In the genomic region with DNA sequence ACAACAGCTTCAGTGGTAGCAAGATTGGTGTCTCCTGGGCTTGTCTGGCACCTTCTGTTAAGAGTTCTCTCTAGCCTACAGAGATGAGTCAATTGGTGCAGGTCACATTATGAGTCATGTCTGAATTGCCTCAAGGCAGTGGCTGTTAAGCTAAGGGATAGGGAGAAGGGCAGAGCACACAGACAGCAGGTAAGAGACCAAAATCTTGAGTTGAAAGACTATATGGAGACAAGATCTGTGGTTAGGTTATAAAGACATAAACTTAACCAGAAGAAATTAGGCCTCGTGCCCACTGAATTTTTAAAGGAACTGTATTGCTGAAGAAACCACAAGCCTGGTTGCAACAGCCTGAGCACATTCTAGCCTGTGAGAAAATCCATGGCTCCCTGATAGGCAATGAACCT, we compare ENCODE assay signal across 8 cellular contexts. TPM values are rescaled to one million over a fixed set of nuclear protein-coding genes. Genes with fewer than 3 reads are reported as not detected.
DNase-seq lines count a peak whose midpoint lies in the region; ATAC-seq, FAIRE-seq and TF ChIP-seq lines count a peak whose summit lies in the region.

No MANE protein-coding gene starts in this region.

- peak; percentile 67 to 90; a peak in 3 of 4 replicates for TF ChIP-seq EP300 in GM12878 (IDR thresholded peaks at IDR 0.05; ENCODE audit: borderline replicate concordance in 1 of 2, control insufficient read depth in 1 of 2, low read depth in 2 of 2, low read length in 2 of 2)

- peaks cover 5 to 18% of the 10 kb centered on the region in 2 experiments for H3K36me3 ChIP-seq in GM12878 (ENCODE audit: control insufficient read depth in 2 of 2, insufficient read depth in 2 of 2, low read length in 1 of 2)

- peak overlapping the region; percentile 34 for H3K4me2 ChIP-seq in GM12878 (ENCODE audit: control insufficient read depth, insufficient read depth)

- ATAC-seq in activated CD4-positive, alpha-beta T cell treated with anti-CD3 and anti-CD28 coated beads for 36 hours = peak; percentile 99
- ATAC-seq in HG02852 (IDR thresholded peaks at IDR 0.05; ENCODE audit: unreplicated experiment) = peak; percentile 100
- peak; percentile 100 for ATAC-seq in GM12878

- H3K4me3 ChIP-seq in GM12878 (no peak overlapping the region), coronary artery (no peak overlapping the region)

- 7% methylated on average over 1 of the region's 1 CpG for WGBS in GM12878 (ENCODE audit: insufficient coverage, insufficient replicate concordance, low lambda C conversion rate, missing lambda C conversion rate)

- BruUV-seq in GM12878 (replicated peaks; lab: Mats Ljungman, UMichigan) = no TSS peak

- in situ Hi-C loops in GM12878 (cut with MboI) = loop anchor here (10.0 kb wide), 1 partner anchor 989 kb away; a partner anchor contains a TSS

- TF ChIP-seq CTCF in GM12878 (IDR thresholded peaks at IDR 0.05 in 2 of 3, conservative IDR thresholded peaks at IDR 0.05 in 1 of 3; ENCODE audit: control insufficient read depth in 2 of 3, extremely low read depth in 1 of 3, insufficient read depth in 1 of 3, low read depth in 3 of 3, low read length in 3 of 3) = no peak
- no peak for TF ChIP-seq CTCF in coronary artery (IDR thresholded peaks at IDR 0.05)

- no peaks in the 10 kb centered on the region for H3K9me3 Mint-ChIP-seq in activated CD4-positive, alpha-beta T cell treated with anti-CD3 and anti-CD28 coated beads for 36 hours (ENCODE audit: low read depth)

- SMC1A ChIA-PET in GM12878 (lab: Charles Lee; ENCODE audit: uncharacterized antibody, unreplicated experiment) = interaction anchor here (0.6 to 2.2 kb wide), 15 partner anchors 9 to 145 kb away, joined by 3 to 9 read pairs (median 5); a partner anchor contains a TSS

- H3K4me3 Mint-ChIP-seq in activated CD4-positive, alpha-beta T cell treated with anti-CD3 and anti-CD28 coated beads for 36 hours = no peak overlapping the region

- H3K27me3 Mint-ChIP-seq in activated CD4-positive, alpha-beta T cell treated with anti-CD3 and anti-CD28 coated beads for 36 hours = no peaks in the 10 kb centered on the region

- peak; percentile 95 for FAIRE-seq in GM12878 (lab: Jason Lieb, UNC)

- no peak overlapping the region; the same call in 1 of the 2 replicates for H3K27ac ChIP-seq in GM12878 (ENCODE audit: control insufficient read depth, insufficient read depth)
- H3K27ac ChIP-seq in coronary artery = no peak overlapping the region

- no peaks in the 10 kb centered on the region for H3K27me3 ChIP-seq in GM12878 (replicated peaks in 1 of 2; ENCODE audit: control insufficient read depth in 2 of 2, insufficient read depth in 2 of 2, low read length in 1 of 2)

- H3K9ac ChIP-seq in GM12878 (ENCODE audit: control insufficient read depth, insufficient read depth, low read length) = no peak overlapping the region

- POLR2A ChIA-PET in activated CD4-positive, alpha-beta T cell treated with anti-CD3 and anti-CD28 coated beads for 36 hours (lab: Charles Lee) = interaction anchor here (0.6 to 1.8 kb wide), 4 partner anchors 19 to 673 kb away, joined by 3 to 8 read pairs (median 5); a partner anchor contains a TSS
- POLR2A ChIA-PET in GM12878 (lab: Charles Lee) = interaction anchor here (0.7 to 1.4 kb wide), 5 partner anchors 19 to 162 kb away, joined by 3 to 4 read pairs (median 3); a partner anchor contains a TSS

- no peak overlapping the region for H3K27ac Mint-ChIP-seq in activated CD4-positive, alpha-beta T cell treated with anti-CD3 and anti-CD28 coated beads for 36 hours

- DNase-seq in activated CD4-positive, alpha-beta T cell treated with anti-CD3 and anti-CD28 coated beads for 36 hours = peak; percentile 67
- DNase-seq in activated CD4-positive, alpha-beta T cell treated with anti-CD3 and anti-CD28 coated beads for 1 hour = no peak
- DNase-seq in NOMO-1 treated with dmso at 0.1 percent for 144 hours (lab: John Stamatoyannopoulos, UW; ENCODE audit: unreplicated experiment) (peak; percentile 74), GM12878 (ENCODE audit: low read depth, low spot score) (peak; percentile 79), putamen (ENCODE audit: low spot score) (no peak), coronary artery (ENCODE audit: low spot score) (no peak)
- peak; percentile 7 to 36 for DNase-seq in stimulated activated CD4-positive, alpha-beta T cell treated with anti-CD3 and anti-CD28 coated beads, Interleukin-4, amount 100 ng/mL, for 4 hours

- H3K36me3 Mint-ChIP-seq in activated CD4-positive, alpha-beta T cell treated with anti-CD3 and anti-CD28 coated beads for 36 hours (ENCODE audit: low read depth) = peaks cover 60% of the 10 kb centered on the region

- RAD21 ChIA-PET in GM12878 (lab: Charles Lee; ENCODE audit: unreplicated experiment) = interaction anchor here (0.9 to 2.1 kb wide), 10 partner anchors 11 to 145 kb away, joined by 3 to 7 read pairs (median 3); a partner anchor contains a TSS

- TF ChIP-seq POLR2A in GM12878 (IDR thresholded peaks at IDR 0.05; ENCODE audit: low read depth, low read length) = no peak

- intact Hi-C loops in activated CD4-positive, alpha-beta T cell treated with anti-CD3 and anti-CD28 coated beads for 36 hours (cut with DNase I, micrococcal nuclease) = loop anchor here (1.0 to 5.0 kb wide), 10 partner anchors 19 to 432 kb away; a partner anchor contains a TSS
- intact Hi-C loops in GM12878 (cut with micrococcal nuclease; ENCODE audit: unreplicated experiment) = loop anchor here (2.0 to 10.0 kb wide), 2 partner anchors 75 to 139 kb away; no protein-coding TSS in a partner anchor

- peaks cover 6% of the 10 kb centered on the region for H3K4me1 ChIP-seq in GM12878 (ENCODE audit: control insufficient read depth, insufficient read depth, low read length)

- peaks cover 34% of the 10 kb centered on the region for H3K4me1 Mint-ChIP-seq in activated CD4-positive, alpha-beta T cell treated with anti-CD3 and anti-CD28 coated beads for 36 hours

- no peaks in the 10 kb centered on the region for H3K79me2 ChIP-seq in GM12878 (ENCODE audit: control insufficient read depth, insufficient read depth, low read length)

- no peaks in the 10 kb centered on the region for H4K20me1 ChIP-seq in GM12878 (ENCODE audit: control insufficient read depth, insufficient read depth)

- TF ChIP-seq RAD21 in GM12878 (IDR thresholded peaks at IDR 0.05; ENCODE audit: insufficient read depth, low read depth, low read length) = peak; percentile 26; the same call in 1 of the 2 replicates

- no peaks in the 10 kb centered on the region for H3K9me3 ChIP-seq in GM12878 (replicated peaks; ENCODE audit: control insufficient read depth, insufficient read depth, low read length)

- CTCF ChIA-PET in activated CD4-positive, alpha-beta T cell treated with anti-CD3 and anti-CD28 coated beads for 36 hours (lab: Charles Lee) = interaction anchor here (0.5 to 1.1 kb wide), 5 partner anchors 8 to 1050 kb away, joined by 3 to 4 read pairs (median 3); no protein-coding TSS in a partner anchor
- CTCF ChIA-PET in GM12878 (lab: Yijun Ruan, JAX) = interaction anchor here (0.8 to 1.7 kb wide), 9 partner anchors 8 to 228 kb away, joined by 3 to 6 read pairs (median 4); no protein-coding TSS in a partner anchor

- H2AFZ ChIP-seq in GM12878 (ENCODE audit: control insufficient read depth, low read depth, low read length) = no peak overlapping the region

RNA-seq across cellular contexts. Expression of a gene that starts 19.2 kb away (rescaled TPM):
- 10 to 100 TPM; 37.5 to 42.6 TPM for total RNA-seq in activated CD4-positive, alpha-beta T cell treated with anti-CD3 and anti-CD28 coated beads for 36 hours
- 80.9 and 90.7 TPM in 2 replicates for total RNA-seq in GM12878 (2013; cell fraction: nucleolus; rRNA removed)
- total RNA-seq in GM12878 (2014; rRNA removed) (16.1 and 18.6 TPM in 2 replicates), GM12878 (2014; rRNA removed; fragmentation: Illumina TruSeq; extraction: Trizol) (29.7 and 29.9 TPM in 2 replicates), GM12878 (2021) (52.7 and 52.8 TPM in 2 replicates)
- polyA plus RNA-seq in GM12878 (2011; ENCODE audit: low read depth) = 9.4 TPM
- polyA plus RNA-seq in GM12878 (2011; rRNA removed) (45.6 and 56.3 TPM in 2 replicates), GM12878 (2014; fragmentation: Illumina TruSeq; extraction: Trizol) (50.9 and 54.9 TPM in 2 replicates), GM12878 (2014; fragmentation: Nextera tagmentation; extraction: Ambion mirVana) (1 to 10 TPM; 8.5 to 8.8 TPM), GM12878 (2014; rRNA removed) (33.4 and 37.6 TPM in 2 replicates), GM12878 (2016; fragmentation: Nextera tagmentation; extraction: Ambion mirVana) (10 to 100 TPM; 44.4 to 46.8 TPM)
- polyA plus RNA-seq in GM12878 (2011; cell fraction: cytosol; rRNA removed) = 36.5 and 46.7 TPM in 2 replicates
- polyA plus RNA-seq in GM12878 (2011; cell fraction: nucleus; rRNA removed) = 36.3 and 44.2 TPM in 2 replicates
- 13.7 and 19.9 TPM in 2 replicates for polyA plus RNA-seq in GM12878 (2012)
- 43.9 and 44.5 TPM in 2 replicates for polyA minus RNA-seq in GM12878 (2011; rRNA and poly(A)+ RNA removed)
- polyA minus RNA-seq in GM12878 (2011; cell fraction: cytosol; rRNA and poly(A)+ RNA removed) = 16.0 and 19.0 TPM in 2 replicates
- 12.7 and 24.3 TPM in 2 replicates for polyA minus RNA-seq in GM12878 (2011; cell fraction: nucleus; rRNA and poly(A)+ RNA removed)

RNA-seq across cellular contexts. Expression of a gene that starts 30.2 kb away (rescaled TPM):
- total RNA-seq in activated CD4-positive, alpha-beta T cell treated with anti-CD3 and anti-CD28 coated beads for 36 hours = 10 to 100 TPM; 39.9 to 46.0 TPM
- 53.6 and 54.2 TPM in 2 replicates for total RNA-seq in GM12878 (2013; cell fraction: nucleolus; rRNA removed)
- total RNA-seq in GM12878 (2014; rRNA removed) (41.3 and 54.2 TPM in 2 replicates), GM12878 (2014; rRNA removed; fragmentation: Illumina TruSeq; extraction: Trizol) (58.9 and 61.8 TPM in 2 replicates), GM12878 (2021) (46.2 and 49.6 TPM in 2 replicates)
- polyA plus RNA-seq in GM12878 (2011; ENCODE audit: low read depth) = 12.1 TPM
- polyA plus RNA-seq in GM12878 (2011; rRNA removed) (122 and 154 TPM in 2 replicates), GM12878 (2014; fragmentation: Illumina TruSeq; extraction: Trizol) (69.4 and 91.3 TPM in 2 replicates), GM12878 (2014; fragmentation: Nextera tagmentation; extraction: Ambion mirVana) (10 to 100 TPM; 34.0 to 40.4 TPM), GM12878 (2014; rRNA removed) (44.8 and 56.6 TPM in 2 replicates), GM12878 (2016; fragmentation: Nextera tagmentation; extraction: Ambion mirVana) (10 to 100 TPM; 40.7 to 46.0 TPM)
- polyA plus RNA-seq in GM12878 (2011; cell fraction: cytosol; rRNA removed) = 59.0 and 65.8 TPM in 2 replicates
- polyA plus RNA-seq in GM12878 (2011; cell fraction: nucleus; rRNA removed) = 72.6 and 102 TPM in 2 replicates
- polyA plus RNA-seq in GM12878 (2012) = 12.8 and 16.9 TPM in 2 replicates
- 55.6 and 64.0 TPM in 2 replicates for polyA minus RNA-seq in GM12878 (2011; rRNA and poly(A)+ RNA removed)
- 20.0 and 21.8 TPM in 2 replicates for polyA minus RNA-seq in GM12878 (2011; cell fraction: cytosol; rRNA and poly(A)+ RNA removed)
- polyA minus RNA-seq in GM12878 (2011; cell fraction: nucleus; rRNA and poly(A)+ RNA removed) = 17.0 and 20.1 TPM in 2 replicates

RNA-seq across cellular contexts. Expression of a gene that starts 30.2 kb away (rescaled TPM):
- 10 to 100 TPM; 42.0 to 52.0 TPM for total RNA-seq in activated CD4-positive, alpha-beta T cell treated with anti-CD3 and anti-CD28 coated beads for 36 hours
- 22.4 and 23.6 TPM in 2 replicates for total RNA-seq in GM12878 (2013; cell fraction: nucleolus; rRNA removed)
- total RNA-seq in GM12878 (2014; rRNA removed) (28.6 and 34.6 TPM in 2 replicates), GM12878 (2014; rRNA removed; fragmentation: Illumina TruSeq; extraction: Trizol) (40.1 and 42.9 TPM in 2 replicates), GM12878 (2021) (41.4 and 46.3 TPM in 2 replicates)
- polyA plus RNA-seq in GM12878 (2011; ENCODE audit: low read depth) = 6.8 TPM
- polyA plus RNA-seq in GM12878 (2011; rRNA removed) (15.6 and 17.0 TPM in 2 replicates), GM12878 (2014; fragmentation: Illumina TruSeq; extraction: Trizol) (37.9 and 45.4 TPM in 2 replicates), GM12878 (2014; fragmentation: Nextera tagmentation; extraction: Ambion mirVana) (10 to 100 TPM in 1 of 2 experiments, 1 to 10 TPM in 1; 9.9 to 14.6 TPM), GM12878 (2014; rRNA removed) (19.5 and 21.8 TPM in 2 replicates), GM12878 (2016; fragmentation: Nextera tagmentation; extraction: Ambion mirVana) (10 to 100 TPM; 20.0 to 21.5 TPM)
- polyA plus RNA-seq in GM12878 (2011; cell fraction: cytosol; rRNA removed) = 12.0 and 18.1 TPM in 2 replicates
- polyA plus RNA-seq in GM12878 (2011; cell fraction: nucleus; rRNA removed) = 5.0 and 7.7 TPM in 2 replicates
- polyA plus RNA-seq in GM12878 (2012) = 7.7 and 9.5 TPM in 2 replicates
- polyA minus RNA-seq in GM12878 (2011; rRNA and poly(A)+ RNA removed) = 18.9 and 21.1 TPM in 2 replicates
- 15.1 and 16.9 TPM in 2 replicates for polyA minus RNA-seq in GM12878 (2011; cell fraction: cytosol; rRNA and poly(A)+ RNA removed)
- 3.9 and 6.3 TPM in 2 replicates for polyA minus RNA-seq in GM12878 (2011; cell fraction: nucleus; rRNA and poly(A)+ RNA removed)

RNA-seq across cellular contexts. Expression of a gene that starts 43.5 kb away (rescaled TPM):
- total RNA-seq in activated CD4-positive, alpha-beta T cell treated with anti-CD3 and anti-CD28 coated beads for 36 hours = 1 to 10 TPM; 7.8 to 8.7 TPM
- 378 and 381 TPM in 2 replicates for total RNA-seq in GM12878 (2013; cell fraction: nucleolus; rRNA removed)
- total RNA-seq in GM12878 (2014; rRNA removed) = 38.9 and 45.0 TPM in 2 replicates
- total RNA-seq in GM12878 (2014; rRNA removed; fragmentation: Illumina TruSeq; extraction: Trizol) = 37.2 and 41.8 TPM in 2 replicates
- total RNA-seq in GM12878 (2021) = 33.2 and 35.3 TPM in 2 replicates
- 20.1 TPM for polyA plus RNA-seq in GM12878 (2011; ENCODE audit: low read depth)
- 234 and 299 TPM in 2 replicates for polyA plus RNA-seq in GM12878 (2011; rRNA removed)
- 89.6 and 95.6 TPM in 2 replicates for polyA plus RNA-seq in GM12878 (2011; cell fraction: cytosol; rRNA removed)
- 391 and 471 TPM in 2 replicates for polyA plus RNA-seq in GM12878 (2011; cell fraction: nucleus; rRNA removed)
- polyA plus RNA-seq in GM12878 (2012) = 23.6 and 25.3 TPM in 2 replicates
- polyA plus RNA-seq in GM12878 (2014; fragmentation: Illumina TruSeq; extraction: Trizol) = 68.7 and 104 TPM in 2 replicates
- 1 to 10 TPM; 9.0 to 9.7 TPM for polyA plus RNA-seq in GM12878 (2014; fragmentation: Nextera tagmentation; extraction: Ambion mirVana)
- 67.1 and 74.7 TPM in 2 replicates for polyA plus RNA-seq in GM12878 (2014; rRNA removed)
- 10 to 100 TPM; 17.7 to 21.1 TPM for polyA plus RNA-seq in GM12878 (2016; fragmentation: Nextera tagmentation; extraction: Ambion mirVana)
- 59.2 and 75.6 TPM in 2 replicates for polyA minus RNA-seq in GM12878 (2011; rRNA and poly(A)+ RNA removed)
- polyA minus RNA-seq in GM12878 (2011; cell fraction: cytosol; rRNA and poly(A)+ RNA removed) = 23.7 and 27.7 TPM in 2 replicates
- 73.7 and 76.1 TPM in 2 replicates for polyA minus RNA-seq in GM12878 (2011; cell fraction: nucleus; rRNA and poly(A)+ RNA removed)

Comparison
In these comparisons a context has a peak if more than half of its experiments do, and no peak if none do; other contexts are left out.
1. DNase-seq: peak in activated CD4-positive, alpha-beta T cell treated with anti-CD3 and anti-CD28 coated beads for 36 hours (single experiment), NOMO-1 treated with dmso at 0.1 percent for 144 hours (single experiment), GM12878 (single experiment) and stimulated activated CD4-positive, alpha-beta T cell treated with anti-CD3 and anti-CD28 coated beads, Interleukin-4, amount 100 ng/mL, for 4 hours (2 of 2); none in activated CD4-positive, alpha-beta T cell treated with anti-CD3 and anti-CD28 coated beads for 1 hour (single experiment), putamen (single experiment) and coronary artery (single experiment).
2. Peak in every context shown above with its lines, with median percentiles within 50 percentile points of each other: ATAC-seq.